Comparison of ENCODE assay signal across 8 cellular contexts in genomic region chr9:112174965-112175795, GRCh38. TPM values are rescaled to one million over a fixed set of nuclear protein-coding genes. Genes with fewer than 3 reads are reported as not detected.
DNase-seq lines count a peak whose midpoint lies in the region; ATAC-seq and TF ChIP-seq lines count a peak whose summit lies in the region.

TSS of gene SUSD1 (minus strand) at chr9:112175297. CDS start at chr9:112175235, 62 bp downstream.

- H3K36me3 ChIP-seq in BLaER1 treated with 17β-estradiol and CSF1 and Interleukin-3, amounts not matched to agents 10 nM and 100 nM, result peaks cover 0 to 19% (median 5%) of the 10 kb centered on the region in 11 experiments; a peak in 3 of 22 replicates
- H3K36me3 ChIP-seq in PC-9 (ENCODE audit: low read depth) (peaks cover 8% of the 10 kb centered on the region; the same call in 1 of the 2 replicates), adrenal gland (replicated peaks in 1 of 2) (no peaks in the 10 kb centered on the region), hepatocyte (replicated peaks; ENCODE audit: insufficient read depth, low read depth) (no peaks in the 10 kb centered on the region), sigmoid colon (no peaks in the 10 kb centered on the region)

- H3K9me3 ChIP-seq in BLaER1 treated with 17β-estradiol and CSF1 and Interleukin-3, amounts not matched to agents 10 nM and 100 nM (replicated peaks in 1 of 11), result no peaks in the 10 kb centered on the region
- no peaks in the 10 kb centered on the region for H3K9me3 ChIP-seq in PC-9 (ENCODE audit: insufficient read depth, low read depth)
- H3K9me3 ChIP-seq in adrenal gland (replicated peaks in 1 of 3), result no peaks in the 10 kb centered on the region
- no peaks in the 10 kb centered on the region for H3K9me3 ChIP-seq in hepatocyte (ENCODE audit: low read depth)
- no peaks in the 10 kb centered on the region for H3K9me3 ChIP-seq in sigmoid colon

- POLR2A ChIA-PET in PC-9 (lab: Charles Lee; ENCODE audit: unreplicated experiment), result no interaction called here

- peaks cover 0 to 3% (median 0%) of the 10 kb centered on the region in 11 experiments; a peak in 4 of 22 replicates for H4K20me1 ChIP-seq in BLaER1 treated with 17β-estradiol and CSF1 and Interleukin-3, amounts not matched to agents 10 nM and 100 nM
- H4K20me1 ChIP-seq in PC-9 (ENCODE audit: insufficient read depth), result no peaks in the 10 kb centered on the region
- H4K20me1 ChIP-seq in hepatocyte (ENCODE audit: insufficient read depth, poor library complexity, severe bottlenecking), result no peaks in the 10 kb centered on the region

- H2AFZ ChIP-seq in PC-9 (peak within 1 kb of the TSS; percentile 70), hepatocyte (peak within 1 kb of the TSS; percentile 96)

- DNase-seq in PC-9 (peak in 1 of 2 experiments; percentile 48), adrenal gland (peak; percentile 26 to 75 (median 43)), hepatocyte (ENCODE audit: low spot score) (peak; percentile 74), sigmoid colon (no peak), DMS153 treated with DMSO at 0.1 percent for 48 hours (lab: John Stamatoyannopoulos, UW; ENCODE audit: unreplicated experiment) (no peak)

- CTCF ChIA-PET in PC-9 (lab: Charles Lee), result interaction anchor here (0.6 to 1.4 kb wide), 2 partner anchors 62 to 1403 kb away, joined by 3 to 12 read pairs; no protein-coding TSS in a partner anchor

- peak within 1 kb of the TSS; percentile 93 to 99 (median 98) for H3K9ac ChIP-seq in BLaER1 treated with 17β-estradiol and CSF1 and Interleukin-3, amounts not matched to agents 10 nM and 100 nM

- H3K4me3 ChIP-seq in BLaER1 treated with 17β-estradiol and CSF1 and Interleukin-3, amounts not matched to agents 10 nM and 100 nM, result peak within 1 kb of the TSS; percentile 76 to 91 (median 86)
- peak within 1 kb of the TSS; percentile 84 for H3K4me3 ChIP-seq in PC-9
- peak within 1 kb of the TSS in 3 of 4 donors; percentile 25 to 86 (median 42) for H3K4me3 ChIP-seq in adrenal gland
- H3K4me3 ChIP-seq in hepatocyte, result peak within 1 kb of the TSS; percentile 77
- H3K4me3 ChIP-seq in sigmoid colon, result peak within 1 kb of the TSS; percentile 22 to 72 (median 59)

- TF ChIP-seq POLR2A in adrenal gland (IDR thresholded peaks at IDR 0.05) (peak in 1 of 2 donors; percentile 34), sigmoid colon (IDR thresholded peaks at IDR 0.05) (no peak)

- H3K4me2 ChIP-seq in BLaER1 treated with 17β-estradiol and CSF1 and Interleukin-3, amounts not matched to agents 10 nM and 100 nM, result peak within 1 kb of the TSS; percentile 80 to 95 (median 92)
- H3K4me2 ChIP-seq in PC-9 (peak within 1 kb of the TSS; percentile 95), hepatocyte (peak within 1 kb of the TSS; percentile 79)

- intact Hi-C loops in PC-9 (cut with micrococcal nuclease; ENCODE audit: unreplicated experiment), result loop anchor here (5.0 kb wide), 1 partner anchor 143 kb away; no protein-coding TSS in a partner anchor
- intact Hi-C loops in adrenal gland (cut with DNase I), result no loop called here
- intact Hi-C loops in sigmoid colon (cut with DNase I), result no loop called here

- H3K4me1 ChIP-seq in BLaER1 treated with 17β-estradiol and CSF1 and Interleukin-3, amounts not matched to agents 10 nM and 100 nM, result peaks cover 22 to 85% (median 42%) of the 10 kb centered on the region in 10 experiments
- H3K4me1 ChIP-seq in PC-9 (replicated peaks; ENCODE audit: insufficient read depth) (peaks cover 63% of the 10 kb centered on the region), adrenal gland (replicated peaks in 1 of 2) (peaks cover 3 to 26% of the 10 kb centered on the region in 2 donors), hepatocyte (ENCODE audit: insufficient read depth) (peaks cover 27% of the 10 kb centered on the region), sigmoid colon (peaks cover 0 to 15% (median 10%) of the 10 kb centered on the region in 4 donors)

- TF ChIP-seq CTCF in PC-9 (conservative IDR thresholded peaks at IDR 0.05) (no peak), adrenal gland (IDR thresholded peaks at IDR 0.05) (peak in 1 of 6 experiments; percentile 15), hepatocyte (IDR thresholded peaks at IDR 0.05; ENCODE audit: poor library complexity) (no peak), sigmoid colon (IDR thresholded peaks at IDR 0.05) (no peak)

- BruUV-seq in PC-9 (replicated peaks; lab: Mats Ljungman, UMichigan), result no TSS peak

- WGBS in adrenal gland, 4 donors, result 3 to 29% (median 8%) methylated on average over 6 to 88 of the region's 88 CpGs
- 2% methylated on average over 79 of the region's 88 CpGs for WGBS in hepatocyte (ENCODE audit: low lambda C conversion rate, missing lambda C conversion rate)
- 1 to 5% methylated on average over 88 of the region's 88 CpGs for WGBS in sigmoid colon, 2 donors

- no peaks in the 10 kb centered on the region for H3K9me2 ChIP-seq in PC-9 (ENCODE audit: insufficient read depth)
- no peaks in the 10 kb centered on the region for H3K9me2 ChIP-seq in hepatocyte (replicated peaks; ENCODE audit: insufficient read depth)

- peak within 1 kb of the TSS; percentile 95 to 99 (median 98) for H3K27ac ChIP-seq in BLaER1 treated with 17β-estradiol and CSF1 and Interleukin-3, amounts not matched to agents 10 nM and 100 nM
- H3K27ac ChIP-seq in PC-9 (peak within 1 kb of the TSS; percentile 86), adrenal gland (peak within 1 kb of the TSS in 4 of 5 donors; percentile 36 to 88 (median 57)), hepatocyte (peak within 1 kb of the TSS; percentile 91), sigmoid colon (peak within 1 kb of the TSS in 3 of 4 donors; percentile 23 to 60 (median 48))

- ATAC-seq in GM18868 (IDR thresholded peaks at IDR 0.05; ENCODE audit: unreplicated experiment) (peak; percentile 51), HG03039 (IDR thresholded peaks at IDR 0.05; ENCODE audit: unreplicated experiment) (peak; percentile 43)

- TF ChIP-seq EP300 in sigmoid colon (IDR thresholded peaks at IDR 0.05), result no peak

- H3F3A ChIP-seq in PC-9 (ENCODE audit: insufficient read depth, low read depth), result peaks cover 54% of the 10 kb centered on the region

- H3K79me2 ChIP-seq in PC-9 (ENCODE audit: low read depth) (peaks cover 44% of the 10 kb centered on the region), hepatocyte (peaks cover 37% of the 10 kb centered on the region)

- no peaks in the 10 kb centered on the region for H3K27me3 ChIP-seq in BLaER1 treated with 17β-estradiol and CSF1 and Interleukin-3, amounts not matched to agents 10 nM and 100 nM
- H3K27me3 ChIP-seq in PC-9 (ENCODE audit: insufficient read depth, low read depth) (no peaks in the 10 kb centered on the region), adrenal gland (no peaks in the 10 kb centered on the region), hepatocyte (no peaks in the 10 kb centered on the region), sigmoid colon (peaks cover 0 to 30% (median 7%) of the 10 kb centered on the region in 3 donors)

RNA-seq across cellular contexts. Expression of gene SUSD1, which starts in this region (rescaled TPM):
- total RNA-seq in PC-9 (2021), result 16.5 and 23.2 TPM in 2 replicates
- total RNA-seq in adrenal gland, result 10 to 100 TPM; 13.9 to 37.0 (median 23.3) TPM
- polyA plus RNA-seq in adrenal gland, result 10 to 100 TPM in 1 of 3 donors, 1 to 10 TPM in 2; 4.7 to 18.5 (median 5.0) TPM
- 30.5 and 41.4 TPM in 2 replicates for total RNA-seq in hepatocyte
- polyA plus RNA-seq in hepatocyte, result 18.5 and 25.0 TPM in 2 replicates
- 1 to 10 TPM; 3.8 to 6.4 (median 4.6) TPM for total RNA-seq in sigmoid colon
- polyA plus RNA-seq in sigmoid colon, result 10 to 100 TPM in 1 of 3 donors, 1 to 10 TPM in 2; 1.8 to 10.7 (median 5.5) TPM

Comparison
In these comparisons a context has a peak if more than half of its experiments do, and no peak if none do; other contexts are left out.
1. H3K27ac ChIP-seq: peak in every context shown above with its lines; median percentile 98 in BLaER1 treated with 17β-estradiol and CSF1 and Interleukin-3, amounts not matched to agents 10 nM and 100 nM; 91 in hepatocyte; 86 in PC-9; 57 in adrenal gland; 48 in sigmoid colon.
2. DNase-seq: peak in adrenal gland (7 of 7) and hepatocyte (single experiment); none in sigmoid colon (single experiment) and DMS153 treated with DMSO at 0.1 percent for 48 hours (single experiment).
3. Peak in every context shown above with its lines, with median percentiles within 50 percentile points of each other: H3K4me2 ChIP-seq and H3K4me3 ChIP-seq.